In genomic region chr4:48149971-48150370, GRCh38 we compare ENCODE assay signal across 1 cellular context.
TF ChIP-seq lines count a peak whose summit lies in the region.

No MANE protein-coding gene starts in this region.

TF ChIP-seq in GM12878, 131 proteins besides CTCF, POLR2A, EP300 and RAD21 (continued from another document):
- TF ChIP-seq ZBTB11 (CRISPR knock-in tag; IDR thresholded peaks at IDR 0.05) (no peak), NR2F1 (conservative IDR thresholded peaks at IDR 0.05) (no peak), STAT1 (conservative IDR thresholded peaks at IDR 0.05) (no peak), CHD2 (IDR thresholded peaks at IDR 0.05; ENCODE audit: borderline replicate concordance, low read depth, low read length) (no peak), KLF5 (IDR thresholded peaks at IDR 0.05; ENCODE audit: partially characterized antibody) (no peak), JUND (IDR thresholded peaks at IDR 0.05; ENCODE audit: low read depth, low read length) (no peak), MYC (IDR thresholded peaks at IDR 0.05; ENCODE audit: insufficient read depth, insufficient read length, insufficient replicate concordance, low read length, severe bottlenecking) (no peak), TBL1XR1 (IDR thresholded peaks at IDR 0.05; ENCODE audit: low read depth, low read length) (no peak), SPI1 (IDR thresholded peaks at IDR 0.05; ENCODE audit: borderline replicate concordance, insufficient read depth, low read depth, low read length) (no peak)
